In genomic region chr9:90444609-90445008, GRCh38 we compare ENCODE assay signal across 17 cellular contexts.
A peak's percentile ranks its signal among the peaks of the same experiment; 100 is the strongest.
DNase-seq lines count a peak whose midpoint lies in the region; ATAC-seq and TF ChIP-seq lines count a peak whose summit lies in the region.
"Had no signal": no experiment of that assay in that cellular context is flagged by ENCODE, and none has a peak within 500 bp of the region (broad histone marks: within the 10 kb centered on the region; RNA-seq: fewer than 3 reads in every experiment).

No MANE protein-coding gene starts in this region.

- WGBS in esophagus muscularis mucosa, result 81% methylated on average over 4 of the region's 4 CpGs
- WGBS in mesendoderm (ENCODE audit: extremely low coverage, insufficient coverage, low lambda C conversion rate), result no CpG with 5 or more reads among the region's 4 CpGs

- no peak overlapping the region for H2BK15ac ChIP-seq in mesendoderm (replicated peaks; ENCODE audit: low read depth)

- H3K4ac ChIP-seq in mesendoderm (ENCODE audit: low read depth, low read length), result no peak overlapping the region

- no peaks in the 10 kb centered on the region for H3K79me2 ChIP-seq in mesendoderm (ENCODE audit: control insufficient read depth, insufficient read depth, low read length)

- H3K79me1 ChIP-seq in mesendoderm (ENCODE audit: low read length), result no peaks in the 10 kb centered on the region

- H2BK5ac ChIP-seq in mesendoderm (ENCODE audit: low read length), result no peak overlapping the region

- H3K27me3 ChIP-seq in esophagus muscularis mucosa (peaks cover 0 to 54% (median 4%) of the 10 kb centered on the region in 4 donors), mesendoderm (ENCODE audit: insufficient read depth, low read length, poor library complexity) (no peaks in the 10 kb centered on the region)
- H3K27me3 ChIP-seq: BLaER1 had no signal

- no peak overlapping the region for H3K56ac ChIP-seq in mesendoderm (ENCODE audit: low read length)

- TF ChIP-seq POLR2A in esophagus muscularis mucosa (IDR thresholded peaks at IDR 0.05; ENCODE audit: low read depth), result no peak

- H3K4me1 ChIP-seq in esophagus muscularis mucosa, result no peaks in the 10 kb centered on the region
- peaks cover 13% of the 10 kb centered on the region for H3K4me1 ChIP-seq in mesendoderm (ENCODE audit: control insufficient read depth, low read depth, low read length)
- H3K4me1 ChIP-seq: BLaER1 had no signal

- peaks cover 0 to 4% (median 3%) of the 10 kb centered on the region in 4 donors for H3K9me3 ChIP-seq in esophagus muscularis mucosa
- H3K9me3 ChIP-seq: A549 had no signal

- intact Hi-C loops in esophagus muscularis mucosa (cut with DNase I), result no loop called here

- no peak overlapping the region for H4K5ac ChIP-seq in mesendoderm (ENCODE audit: low read length)

- no peak overlapping the region for H3K9ac ChIP-seq in mesendoderm (ENCODE audit: low read length)
- H3K9ac ChIP-seq: BLaER1 had no signal

- no peak for TF ChIP-seq EP300 in esophagus muscularis mucosa (IDR thresholded peaks at IDR 0.05)

- no peak overlapping the region for H3K4me3 ChIP-seq in esophagus muscularis mucosa
- no peak overlapping the region for H3K4me3 ChIP-seq in mesendoderm (ENCODE audit: low read length)
- H3K4me3 ChIP-seq: A549, BLaER1 had no signal

- no peak overlapping the region for H3K18ac ChIP-seq in mesendoderm (ENCODE audit: low read length)

- DNase-seq in NCI-H82 (lab: John Stamatoyannopoulos, UW) (peak; percentile 31), NCI-H82 treated with DMSO at 0.1 percent for 48 hours (lab: John Stamatoyannopoulos, UW; ENCODE audit: unreplicated experiment) (no peak), esophagus muscularis mucosa (ENCODE audit: extremely low spot score) (peak; percentile 77), mesendoderm (peak; percentile 76)
- DNase-seq: AML-193; C1 segment of cervical spinal cord; CD4-positive, alpha-beta memory T cell; CD4-positive, CD25-positive, alpha-beta regulatory T cell; CD8-positive, alpha-beta memory T cell; COR-L47; DMS79 treated with DMSO at 0.1 percent for 48 hours; GF-D8 had no signal

- H3K36me3 ChIP-seq in esophagus muscularis mucosa, result no peaks in the 10 kb centered on the region
- no peaks in the 10 kb centered on the region for H3K36me3 ChIP-seq in mesendoderm (ENCODE audit: control insufficient read depth, insufficient read depth, low read length)
- H3K36me3 ChIP-seq: BLaER1 had no signal

- H2AK5ac ChIP-seq in mesendoderm (ENCODE audit: low read length), result no peak overlapping the region

- no peak for ATAC-seq in HG03439 (IDR thresholded peaks at IDR 0.05; ENCODE audit: unreplicated experiment)
- no peak for ATAC-seq in HG03175 (IDR thresholded peaks at IDR 0.05; ENCODE audit: unreplicated experiment)
- ATAC-seq: A549 had no signal

- no peak overlapping the region for H3K23ac ChIP-seq in mesendoderm (ENCODE audit: low read length)

- no peak overlapping the region for H2BK120ac ChIP-seq in mesendoderm (ENCODE audit: low read depth, low read length)

- no peak for TF ChIP-seq CTCF in esophagus muscularis mucosa (IDR thresholded peaks at IDR 0.05)

- no peak overlapping the region for H4K8ac ChIP-seq in mesendoderm (ENCODE audit: low read depth, low read length)

- no peak overlapping the region for H3K4me2 ChIP-seq in mesendoderm (ENCODE audit: low read length)
- H3K4me2 ChIP-seq: A549, BLaER1 had no signal

- H3K27ac ChIP-seq in esophagus muscularis mucosa (replicated peaks in 1 of 4) (no peak overlapping the region), mesendoderm (ENCODE audit: low read depth, low read length) (no peak overlapping the region)
- H3K27ac ChIP-seq: 22Rv1, A549, BLaER1 had no signal
